23 cellular contexts compared by ENCODE assay signal in genomic region chr17:56658648-56659047, GRCh38.
DNase-seq lines count a peak whose midpoint lies in the region; ATAC-seq, FAIRE-seq and TF ChIP-seq lines count a peak whose summit lies in the region.
"Had no signal": no experiment of that assay in that cellular context is flagged by ENCODE, and none has a peak within 500 bp of the region (broad histone marks: within the 10 kb centered on the region; RNA-seq: fewer than 3 reads in every experiment).

No MANE protein-coding gene starts in this region.

- DNase-seq in activated CD4-positive, CD25-positive, alpha-beta regulatory T cell (lab: John Stamatoyannopoulos, UW), result no peak
- DNase-seq in H54 (ENCODE audit: insufficient read length, low spot score) (peak; percentile 38), RCC 7860 (ENCODE audit: low spot score) (peak; percentile 79), epithelial cell of esophagus (ENCODE audit: low read depth) (peak; percentile 48), HUDEP-2 (lab: John Stamatoyannopoulos, UW; ENCODE audit: unreplicated experiment in 76 of 76) (no peak), activated gamma-delta T cell (lab: John Stamatoyannopoulos, UW) (no peak), iPS-NIHi11 (ENCODE audit: low spot score) (no peak)
- DNase-seq: 8988T; BE2C; CD8-positive, alpha-beta T cell; DMS53; H7; KG1; NCI-H1417 treated with DMSO at 0.1 percent for 48 hours; NCI-H187 treated with DMSO at 0.1 percent for 48 hours; NCI-H226; NCI-H524; NCI-H82; OCI-M1; SW 1271 had no signal

- TF ChIP-seq CTCF in epithelial cell of esophagus (IDR thresholded peaks at IDR 0.05; ENCODE audit: insufficient read depth, low read depth, low read length, missing control alignments), result no peak

- FAIRE-seq in H54 (lab: Jason Lieb, UNC) (peak; percentile 75), RCC 7860 (lab: Jason Lieb, UNC) (peak; percentile 53)
- FAIRE-seq: HepG2 had no signal

- ATAC-seq in activated CD4-positive, CD25-positive, alpha-beta regulatory T cell treated with anti-CD3 and anti-CD28 coated beads, Interleukin-2, amount 50 U/mL, for 24 hours, result peak; percentile 52 to 59
- ATAC-seq: CD8-positive, alpha-beta T cell; HepG2 had no signal

- no peak overlapping the region for H3K4me3 ChIP-seq in epithelial cell of esophagus (ENCODE audit: low read length)
- H3K4me3 ChIP-seq: SJSA1 had no signal

- no peak for TF ChIP-seq POLR2A in H54 (IDR thresholded peaks at IDR 0.05; ENCODE audit: low read depth, low read length)

Comparison
In these comparisons a context has a peak if more than half of its experiments do, and no peak if none do; other contexts are left out.
1. DNase-seq: peak in H54 (single experiment), RCC 7860 (single experiment) and epithelial cell of esophagus (single experiment); none in activated CD4-positive, CD25-positive, alpha-beta regulatory T cell (0 of 4), HUDEP-2 (0 of 76), activated gamma-delta T cell (single experiment) and iPS-NIHi11 (single experiment).